ENCODE assay signal across 1 cellular context in genomic region chr12:10033783-10034381, GRCh38.
TF ChIP-seq lines count a peak whose summit lies in the region.

No MANE protein-coding gene starts in this region.

TF ChIP-seq in GM23338, 12 proteins besides CTCF, POLR2A, EP300 and RAD21 (continued from another document):
- no peak for TF ChIP-seq ZNF462 (CRISPR knock-in tag; IDR thresholded peaks at IDR 0.05)
- TF ChIP-seq NANOG (IDR thresholded peaks at IDR 0.05; ENCODE audit: borderline replicate concordance), result no peak
- no peak for TF ChIP-seq EZH2phosphoT487 (IDR thresholded peaks at IDR 0.05; ENCODE audit: unreplicated experiment)
- no peak for TF ChIP-seq ZNF114 (CRISPR knock-in tag; IDR thresholded peaks at IDR 0.05)
- TF ChIP-seq ZNF331 (CRISPR knock-in tag; IDR thresholded peaks at IDR 0.05; ENCODE audit: low read depth), result no peak
- TF ChIP-seq CREB1 (CRISPR knock-in tag; IDR thresholded peaks at IDR 0.05; ENCODE audit: low read depth), result no peak
- TF ChIP-seq POLR2AphosphoS5 (IDR thresholded peaks at IDR 0.05; ENCODE audit: low read depth), result no peak
- TF ChIP-seq EZH2 (IDR thresholded peaks at IDR 0.05; ENCODE audit: low read depth, unreplicated experiment), result no peak
